8 cellular contexts compared by ENCODE assay signal in the genomic region with DNA sequence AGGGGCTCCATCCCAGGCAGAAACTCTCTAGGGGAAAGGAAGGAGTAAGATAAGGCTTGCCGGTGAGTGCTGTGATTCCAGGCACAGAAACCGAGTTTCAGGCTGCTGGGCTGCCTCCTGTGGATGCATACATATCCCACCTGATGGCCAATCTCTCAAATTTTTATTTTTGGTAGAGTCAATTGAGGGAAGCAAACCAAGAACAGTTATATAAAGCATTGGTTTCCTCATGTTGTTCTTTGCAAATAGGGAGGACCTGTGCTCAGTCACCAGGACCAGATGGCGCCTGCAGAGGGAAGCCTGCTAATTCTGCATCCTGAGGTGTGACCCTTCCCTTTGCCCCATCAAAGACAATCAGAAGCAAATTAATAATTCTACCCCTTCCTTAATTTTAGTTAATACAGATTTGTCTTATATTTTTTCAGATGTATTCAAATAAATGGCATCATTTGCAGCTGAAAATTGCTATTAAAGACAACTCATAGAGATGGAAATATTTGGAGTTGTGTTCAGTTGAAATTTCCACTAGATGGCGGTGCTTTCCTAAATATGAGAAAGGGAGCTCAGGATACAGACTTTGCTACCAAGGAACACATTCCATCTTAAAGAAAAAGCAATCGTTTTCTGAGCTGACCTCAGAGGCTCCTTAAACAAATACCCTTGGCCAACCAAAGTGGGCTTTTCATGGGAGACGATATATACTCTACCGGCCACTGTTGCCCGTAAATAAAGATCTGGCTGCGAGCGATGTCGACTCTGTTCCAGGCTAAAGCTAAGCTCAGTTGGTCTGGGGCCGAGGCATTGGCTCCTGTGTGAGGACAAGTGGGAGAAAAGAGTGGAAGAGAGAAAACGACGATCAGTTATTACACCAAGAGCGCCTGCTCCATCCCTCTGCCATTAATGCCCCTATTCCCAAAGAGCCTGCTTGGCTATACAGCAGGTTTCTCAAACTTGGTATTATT.
DNase-seq lines count a peak whose midpoint lies in the region; ATAC-seq, FAIRE-seq and TF ChIP-seq lines count a peak whose summit lies in the region.

No MANE protein-coding gene starts in this region.

- WGBS in right cardiac atrium: 38% methylated on average over 15 of the region's 15 CpGs
- WGBS in small intestine, 3 donors: 53 to 59% (median 54%) methylated on average over 15 of the region's 15 CpGs

- H3K4me1 ChIP-seq in adipocyte (ENCODE audit: control insufficient read depth, insufficient read depth, low read length) (peaks cover 3% of the 10 kb centered on the region), right cardiac atrium (ENCODE audit: control insufficient read depth, insufficient read depth, low read length) (no peaks in the 10 kb centered on the region), small intestine (ENCODE audit: control insufficient read depth in 2 of 2, insufficient read depth in 1 of 2, low read depth in 1 of 2, low read length in 1 of 2) (no peaks in the 10 kb centered on the region)

- POLR2A ChIA-PET in AG04450 (lab: Yijun Ruan, JAX): interaction anchor here (0.6 kb wide), 1 partner anchor 1538 kb away, joined by 3 read pairs; no protein-coding TSS in a partner anchor

- H3K4me3 ChIP-seq in AG04450 (ENCODE audit: low read depth, low read length): no peak overlapping the region
- no peak overlapping the region for H3K4me3 ChIP-seq in adipocyte (ENCODE audit: low read length)
- peak overlapping the region; percentile 28 for H3K4me3 ChIP-seq in right cardiac atrium (ENCODE audit: low read length)
- H3K4me3 ChIP-seq in small intestine (ENCODE audit: low read depth in 1 of 2, low read length in 2 of 2): no peak overlapping the region

- DNase-seq in AG04450 (ENCODE audit: low read depth, low spot score) (peak; percentile 18), NAMALWA (ENCODE audit: low spot score) (peak; percentile 61), adipocyte (ENCODE audit: low read depth) (peak; percentile 89), right cardiac atrium (no peak), small intestine (peak; percentile 66)

- FAIRE-seq in small intestine (lab: Jason Lieb, UNC): no peak

- peak; percentile 69 for TF ChIP-seq CTCF in AG04450 (IDR thresholded peaks at IDR 0.05; ENCODE audit: low read depth, low read length)
- TF ChIP-seq CTCF in GM12873 (IDR thresholded peaks at IDR 0.05; ENCODE audit: insufficient read depth, low read depth, low read length, missing control alignments): peak; percentile 48

- no peak overlapping the region for H3K27ac ChIP-seq in AG04450 (ENCODE audit: low read depth, low read length)
- no peak overlapping the region for H3K27ac ChIP-seq in right cardiac atrium (ENCODE audit: low read length)
- no peak overlapping the region for H3K27ac ChIP-seq in small intestine (ENCODE audit: low read depth in 1 of 2, low read length in 1 of 2)

- H3K9ac ChIP-seq in adipocyte (ENCODE audit: low read length): peak overlapping the region; percentile 41

- peaks cover 5% of the 10 kb centered on the region for H3K27me3 ChIP-seq in AG04450 (ENCODE audit: control insufficient read depth, insufficient read depth, low read length)
- H3K27me3 ChIP-seq in adipocyte (replicated peaks; ENCODE audit: control insufficient read depth, insufficient read depth, low read length): no peaks in the 10 kb centered on the region
- H3K27me3 ChIP-seq in right cardiac atrium (ENCODE audit: control insufficient read depth, insufficient read depth): no peaks in the 10 kb centered on the region
- H3K27me3 ChIP-seq in small intestine (ENCODE audit: control insufficient read depth in 2 of 2, insufficient read depth in 2 of 2, low read length in 2 of 2): peaks cover 0 to 2% of the 10 kb centered on the region in 2 donors

- intact Hi-C loops in right cardiac atrium (cut with DNase I): loop anchor here in 3 of 4 donors (5.0 to 10.0 kb wide), 4 partner anchors 282 to 612 kb away; no protein-coding TSS in a partner anchor

- ATAC-seq in right cardiac atrium: peak; percentile 63 to 72
- ATAC-seq in HG03354 (IDR thresholded peaks at IDR 0.05; ENCODE audit: poor library complexity, severe bottlenecking, unreplicated experiment): no peak
- ATAC-seq in HG03095 (IDR thresholded peaks at IDR 0.05; ENCODE audit: unreplicated experiment): no peak

- H3K9me3 ChIP-seq in AG04450 (ENCODE audit: control insufficient read depth, insufficient read depth, low read length) (no peaks in the 10 kb centered on the region), adipocyte (ENCODE audit: control insufficient read depth, low read length) (no peaks in the 10 kb centered on the region), right cardiac atrium (ENCODE audit: control insufficient read depth, low read length) (no peaks in the 10 kb centered on the region), small intestine (ENCODE audit: control insufficient read depth, low read depth) (no peaks in the 10 kb centered on the region)

- CTCF ChIA-PET in AG04450 (lab: Charles Lee): interaction anchor here (0.6 to 8.8 kb wide), 44 partner anchors 9 to 1167 kb away, joined by 3 to 239 read pairs (median 4); no protein-coding TSS in a partner anchor

- H3K36me3 ChIP-seq in adipocyte (ENCODE audit: control insufficient read depth, insufficient read depth, low read length, severe bottlenecking) (no peaks in the 10 kb centered on the region), small intestine (ENCODE audit: control insufficient read depth in 2 of 2, insufficient read depth in 2 of 2, low read length in 2 of 2) (no peaks in the 10 kb centered on the region)

Comparison
In these comparisons a context has a peak if more than half of its experiments do, and no peak if none do; other contexts are left out.
1. DNase-seq: peak in AG04450 (single experiment), NAMALWA (single experiment), adipocyte (single experiment) and small intestine (single experiment); none in right cardiac atrium (0 of 3).
2. ATAC-seq: peak in right cardiac atrium (2 of 2); none in HG03354 (single experiment) and HG03095 (single experiment).